1 cellular context compared by ENCODE assay signal in genomic region chr3:49057268-49057667, GRCh38.
TF ChIP-seq lines count a peak whose summit lies in the region.

No MANE protein-coding gene starts in this region.

TF ChIP-seq in K562, 482 proteins besides CTCF, POLR2A, EP300 and RAD21:
- TF ChIP-seq NFATC3 (IDR thresholded peaks at IDR 0.05) (no peak), KHSRP (IDR thresholded peaks at IDR 0.05) (no peak), E2F5 (CRISPR knock-in tag; IDR thresholded peaks at IDR 0.05) (no peak), NFE2 (IDR thresholded peaks at IDR 0.05; ENCODE audit: low read depth) (no peak), COPS2 (conservative IDR thresholded peaks at IDR 0.05) (no peak), POLR2B (IDR thresholded peaks at IDR 0.05; ENCODE audit: low read depth, partially characterized antibody) (no peak), MTA1 (IDR thresholded peaks at IDR 0.05; ENCODE audit: borderline replicate concordance) (no peak), ZNF699 (CRISPR knock-in tag; IDR thresholded peaks at IDR 0.05; ENCODE audit: insufficient replicate concordance) (no peak), ZNF165 (CRISPR knock-in tag; IDR thresholded peaks at IDR 0.05; ENCODE audit: borderline replicate concordance) (no peak), TFAM (CRISPR knock-in tag; conservative IDR thresholded peaks at IDR 0.05) (no peak), ZNF551 (CRISPR knock-in tag; IDR thresholded peaks at IDR 0.05) (no peak), SMARCA4 (IDR thresholded peaks at IDR 0.05) (no peak), HCFC1 (IDR thresholded peaks at IDR 0.05; ENCODE audit: low read depth, low read length) (no peak), SOX6 (IDR thresholded peaks at IDR 0.05) (no peak), MCM2 (IDR thresholded peaks at IDR 0.05; ENCODE audit: low read depth) (no peak), NFYB (IDR thresholded peaks at IDR 0.05; ENCODE audit: extremely low read depth, insufficient read length) (no peak), DPF2 (IDR thresholded peaks at IDR 0.05) (no peak)
- TF ChIP-seq, protein P1, sequence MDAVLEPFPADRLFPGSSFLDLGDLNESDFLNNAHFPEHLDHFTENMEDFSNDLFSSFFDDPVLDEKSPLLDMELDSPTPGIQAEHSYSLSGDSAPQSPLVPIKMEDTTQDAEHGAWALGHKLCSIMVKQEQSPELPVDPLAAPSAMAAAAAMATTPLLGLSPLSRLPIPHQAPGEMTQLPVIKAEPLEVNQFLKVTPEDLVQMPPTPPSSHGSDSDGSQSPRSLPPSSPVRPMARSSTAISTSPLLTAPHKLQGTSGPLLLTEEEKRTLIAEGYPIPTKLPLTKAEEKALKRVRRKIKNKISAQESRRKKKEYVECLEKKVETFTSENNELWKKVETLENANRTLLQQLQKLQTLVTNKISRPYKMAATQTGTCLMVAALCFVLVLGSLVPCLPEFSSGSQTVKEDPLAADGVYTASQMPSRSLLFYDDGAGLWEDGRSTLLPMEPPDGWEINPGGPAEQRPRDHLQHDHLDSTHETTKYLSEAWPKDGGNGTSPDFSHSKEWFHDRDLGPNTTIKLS (IDR thresholded peaks at IDR 0.05; ENCODE audit: borderline replicate concordance, low read depth), result no peak
- TF ChIP-seq, protein P2, sequence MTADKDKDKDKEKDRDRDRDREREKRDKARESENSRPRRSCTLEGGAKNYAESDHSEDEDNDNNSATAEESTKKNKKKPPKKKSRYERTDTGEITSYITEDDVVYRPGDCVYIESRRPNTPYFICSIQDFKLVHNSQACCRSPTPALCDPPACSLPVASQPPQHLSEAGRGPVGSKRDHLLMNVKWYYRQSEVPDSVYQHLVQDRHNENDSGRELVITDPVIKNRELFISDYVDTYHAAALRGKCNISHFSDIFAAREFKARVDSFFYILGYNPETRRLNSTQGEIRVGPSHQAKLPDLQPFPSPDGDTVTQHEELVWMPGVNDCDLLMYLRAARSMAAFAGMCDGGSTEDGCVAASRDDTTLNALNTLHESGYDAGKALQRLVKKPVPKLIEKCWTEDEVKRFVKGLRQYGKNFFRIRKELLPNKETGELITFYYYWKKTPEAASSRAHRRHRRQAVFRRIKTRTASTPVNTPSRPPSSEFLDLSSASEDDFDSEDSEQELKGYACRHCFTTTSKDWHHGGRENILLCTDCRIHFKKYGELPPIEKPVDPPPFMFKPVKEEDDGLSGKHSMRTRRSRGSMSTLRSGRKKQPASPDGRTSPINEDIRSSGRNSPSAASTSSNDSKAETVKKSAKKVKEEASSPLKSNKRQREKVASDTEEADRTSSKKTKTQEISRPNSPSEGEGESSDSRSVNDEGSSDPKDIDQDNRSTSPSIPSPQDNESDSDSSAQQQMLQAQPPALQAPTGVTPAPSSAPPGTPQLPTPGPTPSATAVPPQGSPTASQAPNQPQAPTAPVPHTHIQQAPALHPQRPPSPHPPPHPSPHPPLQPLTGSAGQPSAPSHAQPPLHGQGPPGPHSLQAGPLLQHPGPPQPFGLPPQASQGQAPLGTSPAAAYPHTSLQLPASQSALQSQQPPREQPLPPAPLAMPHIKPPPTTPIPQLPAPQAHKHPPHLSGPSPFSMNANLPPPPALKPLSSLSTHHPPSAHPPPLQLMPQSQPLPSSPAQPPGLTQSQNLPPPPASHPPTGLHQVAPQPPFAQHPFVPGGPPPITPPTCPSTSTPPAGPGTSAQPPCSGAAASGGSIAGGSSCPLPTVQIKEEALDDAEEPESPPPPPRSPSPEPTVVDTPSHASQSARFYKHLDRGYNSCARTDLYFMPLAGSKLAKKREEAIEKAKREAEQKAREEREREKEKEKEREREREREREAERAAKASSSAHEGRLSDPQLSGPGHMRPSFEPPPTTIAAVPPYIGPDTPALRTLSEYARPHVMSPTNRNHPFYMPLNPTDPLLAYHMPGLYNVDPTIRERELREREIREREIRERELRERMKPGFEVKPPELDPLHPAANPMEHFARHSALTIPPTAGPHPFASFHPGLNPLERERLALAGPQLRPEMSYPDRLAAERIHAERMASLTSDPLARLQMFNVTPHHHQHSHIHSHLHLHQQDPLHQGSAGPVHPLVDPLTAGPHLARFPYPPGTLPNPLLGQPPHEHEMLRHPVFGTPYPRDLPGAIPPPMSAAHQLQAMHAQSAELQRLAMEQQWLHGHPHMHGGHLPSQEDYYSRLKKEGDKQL (CRISPR knock-in tag; IDR thresholded peaks at IDR 0.05; ENCODE audit: borderline replicate concordance), result no peak
- TF ChIP-seq, protein P3, sequence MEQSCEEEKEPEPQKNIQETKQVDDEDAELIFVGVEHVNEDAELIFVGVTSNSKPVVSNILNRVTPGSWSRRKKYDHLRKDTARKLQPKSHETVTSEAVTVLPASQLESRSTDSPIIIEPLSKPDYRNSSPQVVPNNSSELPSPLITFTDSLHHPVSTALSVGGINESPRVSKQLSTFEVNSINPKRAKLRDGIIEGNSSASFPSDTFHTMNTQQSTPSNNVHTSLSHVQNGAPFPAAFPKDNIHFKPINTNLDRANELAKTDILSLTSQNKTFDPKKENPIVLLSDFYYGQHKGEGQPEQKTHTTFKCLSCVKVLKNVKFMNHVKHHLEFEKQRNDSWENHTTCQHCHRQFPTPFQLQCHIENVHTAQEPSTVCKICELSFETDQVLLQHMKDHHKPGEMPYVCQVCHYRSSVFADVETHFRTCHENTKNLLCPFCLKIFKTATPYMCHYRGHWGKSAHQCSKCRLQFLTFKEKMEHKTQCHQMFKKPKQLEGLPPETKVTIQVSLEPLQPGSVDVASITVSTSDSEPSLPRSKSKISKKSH (CRISPR knock-in tag; IDR thresholded peaks at IDR 0.05), result no peak
TF ChIP-seq in K562: peak in this region for 0.
